Comparison of ENCODE assay signal across 34 cellular contexts in genomic region chr11:72119188-72119587, GRCh38. TPM values are rescaled to one million over a fixed set of nuclear protein-coding genes. Genes with fewer than 3 reads are reported as not detected.
DNase-seq lines count a peak whose midpoint lies in the region; ATAC-seq and TF ChIP-seq lines count a peak whose summit lies in the region.
"Had no signal": no experiment of that assay in that cellular context is flagged by ENCODE, and none has a peak within 500 bp of the region (broad histone marks: within the 10 kb centered on the region; RNA-seq: fewer than 3 reads in every experiment).

No MANE protein-coding gene starts in this region.

- H2AFZ ChIP-seq in Loucy (ENCODE audit: low read length): 0 out of 2 replicates have a peak overlapping the region, but pooled peaks have one; percentile 23

- no peaks in the 10 kb centered on the region for H3F3A ChIP-seq in Loucy (ENCODE audit: low read depth)

- no peaks in the 10 kb centered on the region for H3K36me3 ChIP-seq in Loucy (ENCODE audit: insufficient read depth, low read length)
- H3K36me3 ChIP-seq in CD8-positive, alpha-beta T cell (ENCODE audit: insufficient read depth, low read length): no peaks in the 10 kb centered on the region
- H3K36me3 ChIP-seq: BLaER1, ovary had no signal

- DNase-seq in CD14-positive monocyte (ENCODE audit: low spot score) (no peak), SKM-1 treated with dmso at 0.1 percent for 144 hours (lab: John Stamatoyannopoulos, UW; ENCODE audit: unreplicated experiment) (peak; percentile 59), neural crest cell (ENCODE audit: low read depth, low spot score) (no peak), NCI-H526 (lab: John Stamatoyannopoulos, UW) (no peak), coronary artery (ENCODE audit: low spot score) (no peak), chondrocyte (ENCODE audit: low spot score) (no peak)
- DNase-seq in CD8-positive, alpha-beta T cell: no peak
- DNase-seq: activated CD4-positive, alpha-beta T cell treated with anti-CD3 and anti-CD28 coated beads, Interleukin-2, amount 10 ng/mL, durations not matched to agents 24 days and 14 days; activated naive CD4-positive, alpha-beta T cell; activated T-cell treated with anti-CD3 and anti-CD28 coated beads, Interleukin-2, amount 50 U/mL, for 72 hours; COR-L47; DMS79; effector memory CD4-positive, alpha-beta T cell; GDM1; naive thymus-derived CD8-positive, alpha-beta T cell; NCI-H1092; NCI-H187; NCI-H2171; NCI-H510A; ovary; right cardiac atrium; stimulated activated CD4-positive, alpha-beta T cell treated with anti-CD3 and anti-CD28 coated beads, Interleukin-2, amount 100 ng/mL, for 48 hours had no signal

- peak overlapping the region; percentile 61 to 91 (median 87) for H3K27ac Mint-ChIP-seq in CD14-positive monocyte
- peak overlapping the region; percentile 64 for H3K27ac Mint-ChIP-seq in neural crest cell (ENCODE audit: unreplicated experiment)
- H3K27ac Mint-ChIP-seq in CD8-positive, alpha-beta T cell: no peak overlapping the region
- H3K27ac Mint-ChIP-seq in chondrocyte (ENCODE audit: unreplicated experiment): no peak overlapping the region
- H3K27ac Mint-ChIP-seq: activated CD4-positive, alpha-beta T cell treated with anti-CD3 and anti-CD28 coated beads, Interleukin-2, amount 10 ng/mL, durations not matched to agents 24 days and 14 days; activated T-cell treated with anti-CD3 and anti-CD28 coated beads, Interleukin-2, amount 50 U/mL, for 72 hours; naive thymus-derived CD8-positive, alpha-beta T cell; type B pancreatic cell had no signal

- no peak overlapping the region for H3K9ac ChIP-seq in Loucy (ENCODE audit: low read depth, low read length, poor library complexity, severe bottlenecking)
- H3K9ac ChIP-seq: BLaER1, KMS-11 had no signal

- no peak for ATAC-seq in CD8-positive, alpha-beta T cell
- ATAC-seq: activated T-cell treated with anti-CD3 and anti-CD28 coated beads, Interleukin-2, amount 50 U/mL, for 72 hours; HCT116; naive thymus-derived CD8-positive, alpha-beta T cell; right cardiac atrium; SK-N-SH treated with all-trans-retinoic acid at 6 μM for 48 hours had no signal

- no peaks in the 10 kb centered on the region for H3K79me2 ChIP-seq in Loucy (ENCODE audit: insufficient read depth, low read length)

- H3K9me3 Mint-ChIP-seq in CD14-positive monocyte (peaks cover 0 to 4% (median 0%) of the 10 kb centered on the region in 7 donors), neural crest cell (peaks cover 2% of the 10 kb centered on the region), chondrocyte (ENCODE audit: low read depth) (no peaks in the 10 kb centered on the region)
- H3K9me3 Mint-ChIP-seq in CD8-positive, alpha-beta T cell: no peaks in the 10 kb centered on the region
- H3K9me3 Mint-ChIP-seq: activated T-cell treated with anti-CD3 and anti-CD28 coated beads, Interleukin-2, amount 50 U/mL, for 72 hours; type B pancreatic cell had no signal

- no peaks in the 10 kb centered on the region for H3K9me2 ChIP-seq in Loucy (replicated peaks; ENCODE audit: low read depth, low read length)

- no peak for TF ChIP-seq CTCF in CD14-positive monocyte (IDR thresholded peaks at IDR 0.05)
- no peak for TF ChIP-seq CTCF in Loucy (conservative IDR thresholded peaks at IDR 0.05; ENCODE audit: low read length)
- no peak for TF ChIP-seq CTCF in neural crest cell (conservative IDR thresholded peaks at IDR 0.05)
- TF ChIP-seq CTCF in coronary artery (IDR thresholded peaks at IDR 0.05): no peak
- TF ChIP-seq CTCF in CD8-positive, alpha-beta T cell (IDR thresholded peaks at IDR 0.05): no peak
- no peak for TF ChIP-seq CTCF in chondrocyte (IDR thresholded peaks at IDR 0.05)

- H3K27me3 Mint-ChIP-seq in CD14-positive monocyte (ENCODE audit: low read depth in 3 of 3): peaks cover 0 to 3% (median 0%) of the 10 kb centered on the region in 3 donors
- H3K27me3 Mint-ChIP-seq in neural crest cell (ENCODE audit: low read depth): peaks cover 43% of the 10 kb centered on the region
- H3K27me3 Mint-ChIP-seq in CD8-positive, alpha-beta T cell (ENCODE audit: low read depth): peaks cover 19% of the 10 kb centered on the region
- H3K27me3 Mint-ChIP-seq in chondrocyte (ENCODE audit: low read depth): peaks cover 4% of the 10 kb centered on the region
- H3K27me3 Mint-ChIP-seq: activated CD4-positive, alpha-beta T cell treated with anti-CD3 and anti-CD28 coated beads, Interleukin-2, amount 10 ng/mL, durations not matched to agents 24 days and 14 days had no signal

- CTCF ChIA-PET in CD8-positive, alpha-beta T cell (lab: Charles Lee): interaction anchor here (3.4 kb wide), 1 partner anchor 25 kb away, joined by 12 read pairs; no protein-coding TSS in a partner anchor

- no peaks in the 10 kb centered on the region for H3K4me1 ChIP-seq in Loucy (ENCODE audit: insufficient read depth, low read length, poor library complexity, severe bottlenecking)
- H3K4me1 ChIP-seq in CD8-positive, alpha-beta T cell (ENCODE audit: insufficient read depth, low read length): no peaks in the 10 kb centered on the region
- H3K4me1 ChIP-seq: BLaER1 had no signal

- intact Hi-C loops in CD14-positive monocyte (cut with micrococcal nuclease): no loop called here
- intact Hi-C loops in CD8-positive, alpha-beta T cell (cut with DNase I, micrococcal nuclease): no loop called here

- peaks cover 15% of the 10 kb centered on the region for H3K27me3 ChIP-seq in Loucy (ENCODE audit: insufficient read depth, low read length, poor library complexity, severe bottlenecking)
- no peaks in the 10 kb centered on the region for H3K27me3 ChIP-seq in CD8-positive, alpha-beta T cell (ENCODE audit: insufficient read depth, low read length)
- H3K27me3 ChIP-seq: BLaER1, ovary had no signal

- H3K27ac ChIP-seq in coronary artery: no peak overlapping the region
- H3K27ac ChIP-seq in CD8-positive, alpha-beta T cell (ENCODE audit: low read depth, low read length): no peak overlapping the region
- H3K27ac ChIP-seq: BLaER1, KMS-11, ovary, VCaP had no signal

- no peak overlapping the region for H3K4me2 ChIP-seq in Loucy (ENCODE audit: low read depth, low read length, poor library complexity, severe bottlenecking)
- H3K4me2 ChIP-seq: BLaER1, KMS-11 had no signal

- POLR2A ChIA-PET in CD8-positive, alpha-beta T cell (lab: Charles Lee): no interaction called here

- no peaks in the 10 kb centered on the region for H4K20me1 ChIP-seq in Loucy (ENCODE audit: insufficient read depth, low read length, poor library complexity, severe bottlenecking)
- H4K20me1 ChIP-seq: BLaER1 had no signal

- H3K36me3 Mint-ChIP-seq in CD14-positive monocyte: peaks cover 2 to 9% of the 10 kb centered on the region in 2 donors
- H3K36me3 Mint-ChIP-seq in neural crest cell (ENCODE audit: low read depth): no peaks in the 10 kb centered on the region
- no peaks in the 10 kb centered on the region for H3K36me3 Mint-ChIP-seq in CD8-positive, alpha-beta T cell
- no peaks in the 10 kb centered on the region for H3K36me3 Mint-ChIP-seq in chondrocyte (ENCODE audit: low read depth)
- H3K36me3 Mint-ChIP-seq: type B pancreatic cell had no signal

- H3K9me3 ChIP-seq in Loucy (ENCODE audit: insufficient read depth, low read depth, low read length): no peaks in the 10 kb centered on the region
- H3K9me3 ChIP-seq in CD8-positive, alpha-beta T cell (ENCODE audit: low read length): no peaks in the 10 kb centered on the region
- H3K9me3 ChIP-seq: ovary had no signal

- H3K4me3 ChIP-seq in Loucy (ENCODE audit: low read length, poor library complexity, severe bottlenecking): no peak overlapping the region
- no peak overlapping the region for H3K4me3 ChIP-seq in coronary artery
- no peak overlapping the region for H3K4me3 ChIP-seq in CD8-positive, alpha-beta T cell (ENCODE audit: low read depth, low read length)
- H3K4me3 ChIP-seq: BLaER1, ovary had no signal

- no peak overlapping the region for H3K4me3 Mint-ChIP-seq in CD14-positive monocyte
- no peak overlapping the region for H3K4me3 Mint-ChIP-seq in neural crest cell
- H3K4me3 Mint-ChIP-seq in CD8-positive, alpha-beta T cell: no peak overlapping the region
- H3K4me3 Mint-ChIP-seq in chondrocyte (ENCODE audit: unreplicated experiment): no peak overlapping the region
- H3K4me3 Mint-ChIP-seq: activated CD4-positive, alpha-beta T cell treated with anti-CD3 and anti-CD28 coated beads, Interleukin-2, amount 10 ng/mL, durations not matched to agents 24 days and 14 days; activated T-cell treated with anti-CD3 and anti-CD28 coated beads, Interleukin-2, amount 50 U/mL, for 72 hours; naive thymus-derived CD8-positive, alpha-beta T cell had no signal

- H3K4me1 Mint-ChIP-seq in CD14-positive monocyte (peaks cover 42% of the 10 kb centered on the region), neural crest cell (no peaks in the 10 kb centered on the region), chondrocyte (ENCODE audit: low read depth) (no peaks in the 10 kb centered on the region)
- no peaks in the 10 kb centered on the region for H3K4me1 Mint-ChIP-seq in CD8-positive, alpha-beta T cell (ENCODE audit: low read depth)
- H3K4me1 Mint-ChIP-seq: activated CD4-positive, alpha-beta T cell treated with anti-CD3 and anti-CD28 coated beads, Interleukin-2, amount 10 ng/mL, durations not matched to agents 24 days and 14 days had no signal

RNA-seq across cellular contexts. Expression of gene ANAPC15, which starts 6.7 kb away (rescaled TPM):
- polyA plus RNA-seq in CD14-positive monocyte: 100 to 1,000 TPM in 1 of 2 donors, 10 to 100 TPM in 1; 94.8 to 112 TPM
- total RNA-seq in neural crest cell (68.4 and 74.5 TPM in 2 replicates), chondrocyte (36.0 to 39.7 TPM (median 37.6 TPM) in 3 replicates)
- 10 to 100 TPM; 42.1 to 46.2 TPM for total RNA-seq in CD8-positive, alpha-beta T cell

RNA-seq across cellular contexts. Expression of gene TOMT, which starts 13.5 kb away (rescaled TPM):
- not detected for polyA plus RNA-seq in CD14-positive monocyte
- total RNA-seq in neural crest cell (not detected in 2 replicates), chondrocyte (not detected in 3 replicates)
- total RNA-seq in CD8-positive, alpha-beta T cell: not detected
- total RNA-seq: activated CD4-positive, alpha-beta T cell treated with anti-CD3 and anti-CD28 coated beads, Interleukin-2, amount 10 ng/mL, durations not matched to agents 24 days and 14 days; activated T-cell treated with anti-CD3 and anti-CD28 coated beads, Interleukin-2, amount 50 U/mL, for 72 hours; bronchial epithelial cell; epithelial cell of proximal tubule; naive thymus-derived CD8-positive, alpha-beta T cell; ovary; right cardiac atrium had no signal
- polyA plus RNA-seq: keratinocyte; liver; naive thymus-derived CD8-positive, alpha-beta T cell; ovary; right cardiac atrium had no signal

RNA-seq across cellular contexts. Expression of gene LAMTOR1, which starts 16.1 kb away (rescaled TPM):
- polyA plus RNA-seq in CD14-positive monocyte: 100 to 1,000 TPM; 256 to 292 TPM
- total RNA-seq in neural crest cell (79.1 and 79.6 TPM in 2 replicates), chondrocyte (70.5 to 74.9 TPM (median 74.7 TPM) in 3 replicates)
- total RNA-seq in CD8-positive, alpha-beta T cell: 10 to 100 TPM; 27.1 to 30.4 TPM

RNA-seq across cellular contexts. Expression of gene FOLR3, which starts 16.3 kb away (rescaled TPM):
- 100 to 1,000 TPM in 1 of 2 donors, 10 to 100 TPM in 1; 74.0 to 330 TPM for polyA plus RNA-seq in CD14-positive monocyte
- total RNA-seq in neural crest cell (not detected in 2 replicates), chondrocyte (not detected in 3 replicates)
- not detected for total RNA-seq in CD8-positive, alpha-beta T cell
- total RNA-seq: activated CD4-positive, alpha-beta T cell treated with anti-CD3 and anti-CD28 coated beads, Interleukin-2, amount 10 ng/mL, durations not matched to agents 24 days and 14 days; activated T-cell treated with anti-CD3 and anti-CD28 coated beads, Interleukin-2, amount 50 U/mL, for 72 hours; epithelial cell of proximal tubule; naive thymus-derived CD8-positive, alpha-beta T cell; ovary; T-helper 2 cell treated with Interferon-gamma antibody and Interleukin-4, amounts not matched to agents 100 ng/mL and 5 ng/mL, for 36 hours had no signal
- polyA plus RNA-seq: naive thymus-derived CD8-positive, alpha-beta T cell; ovary; right cardiac atrium had no signal

RNA-seq across cellular contexts. Expression of gene LRRC51, which starts 38.5 kb away (rescaled TPM):
- 1 to 10 TPM; 1.6 to 1.9 TPM for polyA plus RNA-seq in CD14-positive monocyte
- 11.6 and 13.5 TPM in 2 replicates for total RNA-seq in neural crest cell
- 1 to 10 TPM; 1.1 to 1.3 TPM for total RNA-seq in CD8-positive, alpha-beta T cell
- total RNA-seq in chondrocyte: 5.0 to 11.0 TPM (median 6.0 TPM) in 3 replicates

Comparison
In these comparisons a context has a peak if more than half of its experiments do, and no peak if none do; other contexts are left out.
1. H3K27ac Mint-ChIP-seq: peak in CD14-positive monocyte (7 of 7) and neural crest cell (single experiment); none in CD8-positive, alpha-beta T cell (single experiment) and chondrocyte (single experiment).